In the genomic region with DNA sequence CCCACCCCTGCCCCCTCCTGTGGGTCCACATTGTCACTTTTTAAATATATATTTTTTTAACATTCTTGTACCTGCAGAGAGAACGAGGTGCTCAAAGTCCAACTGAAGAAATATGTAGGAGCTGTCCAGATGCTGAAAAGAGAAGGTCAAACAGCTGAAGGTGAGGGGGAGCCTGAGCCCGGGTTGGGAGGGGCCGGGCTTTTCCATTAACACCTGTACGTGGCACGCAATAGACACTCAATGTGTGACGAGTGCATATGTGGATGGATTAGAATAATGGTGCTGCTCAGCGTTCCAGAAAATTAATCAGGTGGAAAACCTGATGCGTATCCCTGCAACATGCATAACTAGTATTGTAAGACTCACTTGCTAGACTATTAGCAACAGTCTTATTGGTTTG, we compare ENCODE assay signal across 1 cellular context.
TF ChIP-seq lines count a peak whose summit lies in the region.

No MANE protein-coding gene starts in this region.

TF ChIP-seq in SK-N-SH, 30 proteins besides CTCF, POLR2A, EP300 and RAD21 (continued from another document):
- TF ChIP-seq, protein P1, sequence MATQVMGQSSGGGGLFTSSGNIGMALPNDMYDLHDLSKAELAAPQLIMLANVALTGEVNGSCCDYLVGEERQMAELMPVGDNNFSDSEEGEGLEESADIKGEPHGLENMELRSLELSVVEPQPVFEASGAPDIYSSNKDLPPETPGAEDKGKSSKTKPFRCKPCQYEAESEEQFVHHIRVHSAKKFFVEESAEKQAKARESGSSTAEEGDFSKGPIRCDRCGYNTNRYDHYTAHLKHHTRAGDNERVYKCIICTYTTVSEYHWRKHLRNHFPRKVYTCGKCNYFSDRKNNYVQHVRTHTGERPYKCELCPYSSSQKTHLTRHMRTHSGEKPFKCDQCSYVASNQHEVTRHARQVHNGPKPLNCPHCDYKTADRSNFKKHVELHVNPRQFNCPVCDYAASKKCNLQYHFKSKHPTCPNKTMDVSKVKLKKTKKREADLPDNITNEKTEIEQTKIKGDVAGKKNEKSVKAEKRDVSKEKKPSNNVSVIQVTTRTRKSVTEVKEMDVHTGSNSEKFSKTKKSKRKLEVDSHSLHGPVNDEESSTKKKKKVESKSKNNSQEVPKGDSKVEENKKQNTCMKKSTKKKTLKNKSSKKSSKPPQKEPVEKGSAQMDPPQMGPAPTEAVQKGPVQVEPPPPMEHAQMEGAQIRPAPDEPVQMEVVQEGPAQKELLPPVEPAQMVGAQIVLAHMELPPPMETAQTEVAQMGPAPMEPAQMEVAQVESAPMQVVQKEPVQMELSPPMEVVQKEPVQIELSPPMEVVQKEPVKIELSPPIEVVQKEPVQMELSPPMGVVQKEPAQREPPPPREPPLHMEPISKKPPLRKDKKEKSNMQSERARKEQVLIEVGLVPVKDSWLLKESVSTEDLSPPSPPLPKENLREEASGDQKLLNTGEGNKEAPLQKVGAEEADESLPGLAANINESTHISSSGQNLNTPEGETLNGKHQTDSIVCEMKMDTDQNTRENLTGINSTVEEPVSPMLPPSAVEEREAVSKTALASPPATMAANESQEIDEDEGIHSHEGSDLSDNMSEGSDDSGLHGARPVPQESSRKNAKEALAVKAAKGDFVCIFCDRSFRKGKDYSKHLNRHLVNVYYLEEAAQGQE (IDR thresholded peaks at IDR 0.05; ENCODE audit: low read depth, low read length) = peak; percentile 93
TF ChIP-seq in SK-N-SH: peak in this region for 1.
